Comparison of ENCODE assay signal across 15 cellular contexts in genomic region chr1:41641483-41641829, GRCh38.
DNase-seq lines count a peak whose midpoint lies in the region; ATAC-seq, FAIRE-seq and TF ChIP-seq lines count a peak whose summit lies in the region.
"Had no signal": no experiment of that assay in that cellular context is flagged by ENCODE, and none has a peak within 500 bp of the region (broad histone marks: within the 10 kb centered on the region; RNA-seq: fewer than 3 reads in every experiment).

No MANE protein-coding gene starts in this region.

- no peak overlapping the region for H2AFZ ChIP-seq in GM12878 (ENCODE audit: control insufficient read depth, low read depth, low read length)

- peaks cover 0 to 92% (median 32%) of the 10 kb centered on the region in 11 experiments; a peak in 10 of 22 replicates for H4K20me1 ChIP-seq in BLaER1 treated with 17β-estradiol and CSF1 and Interleukin-3, amounts not matched to agents 10 nM and 100 nM
- no peaks in the 10 kb centered on the region for H4K20me1 ChIP-seq in GM12878 (ENCODE audit: control insufficient read depth, insufficient read depth)

- no peaks in the 10 kb centered on the region for H3K9me3 ChIP-seq in BLaER1 treated with 17β-estradiol and CSF1 and Interleukin-3, amounts not matched to agents 10 nM and 100 nM (replicated peaks in 1 of 11)
- no peaks in the 10 kb centered on the region for H3K9me3 ChIP-seq in GM12878 (replicated peaks; ENCODE audit: control insufficient read depth, insufficient read depth, low read length)
- H3K9me3 ChIP-seq: prostate gland had no signal

- H3K27ac ChIP-seq in BLaER1 treated with 17β-estradiol and CSF1 and Interleukin-3, amounts not matched to agents 10 nM and 100 nM = peak overlapping the region in 1 of 11 experiments; percentile 5; a peak in 1 of 22 replicates
- no peak overlapping the region for H3K27ac ChIP-seq in GM12878 (ENCODE audit: control insufficient read depth, insufficient read depth)
- H3K27ac ChIP-seq: prostate gland had no signal

- POLR2A ChIA-PET in GM12878 (lab: Charles Lee) = interaction anchor here (0.6 to 3.5 kb wide), 5 partner anchors 11 to 88 kb away, joined by 3 to 15 read pairs (median 3); no protein-coding TSS in a partner anchor

- no peak for TF ChIP-seq RAD21 in GM12878 (IDR thresholded peaks at IDR 0.05; ENCODE audit: insufficient read depth, low read depth, low read length)

- intact Hi-C loops in GM12878 (cut with micrococcal nuclease; ENCODE audit: unreplicated experiment) = no loop called here

- TF ChIP-seq POLR2A in GM12891 (IDR thresholded peaks at IDR 0.05; ENCODE audit: low read depth, low read length) = no peak
- TF ChIP-seq POLR2A in GM12878 (IDR thresholded peaks at IDR 0.05; ENCODE audit: low read depth, low read length) = no peak

- no peak for TF ChIP-seq CTCF in GM12878 (IDR thresholded peaks at IDR 0.05 in 2 of 3, conservative IDR thresholded peaks at IDR 0.05 in 1 of 3; ENCODE audit: control insufficient read depth in 2 of 3, extremely low read depth in 1 of 3, insufficient read depth in 1 of 3, low read depth in 3 of 3, low read length in 3 of 3)

- WGBS in GM12878 (ENCODE audit: insufficient coverage, insufficient replicate concordance, low lambda C conversion rate, missing lambda C conversion rate) = 0% methylated on average over 3 of the region's 3 CpGs

- peak; percentile 41 for ATAC-seq in HG02798 (IDR thresholded peaks at IDR 0.05; ENCODE audit: poor library complexity, unreplicated experiment)
- peak; percentile 88 for ATAC-seq in GM12878
- ATAC-seq in left lobe of liver = no peak

- CTCF ChIA-PET in GM12878 (lab: Yijun Ruan, JAX) = interaction anchor here (1.0 to 1.3 kb wide), 2 partner anchors 16 to 32 kb away, joined by 3 to 4 read pairs; no protein-coding TSS in a partner anchor

- 0 out of 20 replicates have a peak overlapping the region, but pooled peaks of 2 of the 10 experiments have one; percentile 0 to 6 for H3K4me3 ChIP-seq in BLaER1 treated with 17β-estradiol and CSF1 and Interleukin-3, amounts not matched to agents 10 nM and 100 nM
- H3K4me3 ChIP-seq in GM12878 = no peak overlapping the region
- H3K4me3 ChIP-seq: prostate gland had no signal

- peak overlapping the region; percentile 61 to 85 (median 72) for H3K4me2 ChIP-seq in BLaER1 treated with 17β-estradiol and CSF1 and Interleukin-3, amounts not matched to agents 10 nM and 100 nM
- no peak overlapping the region; the same call in 1 of the 2 replicates for H3K4me2 ChIP-seq in GM12878 (ENCODE audit: control insufficient read depth, insufficient read depth)

- H3K79me2 ChIP-seq in GM12878 (ENCODE audit: control insufficient read depth, insufficient read depth, low read length) = no peaks in the 10 kb centered on the region; the same call in 1 of the 2 replicates

- TF ChIP-seq EP300 in GM12878 (IDR thresholded peaks at IDR 0.05; ENCODE audit: borderline replicate concordance in 1 of 2, control insufficient read depth in 1 of 2, low read depth in 2 of 2, low read length in 2 of 2) = peak; percentile 55 to 74; a peak in 3 of 4 replicates

- RAD21 ChIA-PET in GM12878 (lab: Charles Lee; ENCODE audit: unreplicated experiment) = interaction anchor here (1.0 to 7.0 kb wide), 4 partner anchors 16 to 97 kb away, joined by 3 to 83 read pairs (median 10); no protein-coding TSS in a partner anchor

- 0 out of 22 replicates have a peak, but pooled peaks cover 0 to 7% (median 0%) of the 10 kb centered on the region in 11 experiments for H3K36me3 ChIP-seq in BLaER1 treated with 17β-estradiol and CSF1 and Interleukin-3, amounts not matched to agents 10 nM and 100 nM
- no peaks in the 10 kb centered on the region; a peak in 1 of 4 replicates for H3K36me3 ChIP-seq in GM12878 (ENCODE audit: control insufficient read depth in 2 of 2, insufficient read depth in 2 of 2, low read length in 1 of 2)
- H3K36me3 ChIP-seq: prostate gland had no signal

- FAIRE-seq in GM12891 (lab: Jason Lieb, UNC) (peak; percentile 13), GM12878 (lab: Jason Lieb, UNC) (no peak)

- no TSS peak for BruUV-seq in GM12878 (replicated peaks; lab: Mats Ljungman, UMichigan)

- no peaks in the 10 kb centered on the region for H3K27me3 ChIP-seq in BLaER1 treated with 17β-estradiol and CSF1 and Interleukin-3, amounts not matched to agents 10 nM and 100 nM
- no peaks in the 10 kb centered on the region for H3K27me3 ChIP-seq in GM12878 (replicated peaks in 1 of 2; ENCODE audit: control insufficient read depth in 2 of 2, insufficient read depth in 2 of 2, low read length in 1 of 2)

- peaks cover 64 to 95% (median 86%) of the 10 kb centered on the region in 10 experiments for H3K4me1 ChIP-seq in BLaER1 treated with 17β-estradiol and CSF1 and Interleukin-3, amounts not matched to agents 10 nM and 100 nM
- H3K4me1 ChIP-seq in GM12878 (ENCODE audit: control insufficient read depth, insufficient read depth, low read length) = peaks cover 43% of the 10 kb centered on the region
- H3K4me1 ChIP-seq: prostate gland had no signal

- DNase-seq in GM12891 (ENCODE audit: insufficient read length, low spot score) = no peak
- DNase-seq in GM12878 (ENCODE audit: low read depth, low spot score) = peak; percentile 48
- DNase-seq in DMS53 (lab: John Stamatoyannopoulos, UW) = no peak
- no peak for DNase-seq in MV-4-11 (lab: John Stamatoyannopoulos, UW)
- DNase-seq in left lobe of liver (ENCODE audit: low spot score) = no peak
- DNase-seq in NCI-H510A treated with DMSO at 0.1 percent for 48 hours (lab: John Stamatoyannopoulos, UW) = no peak
- DNase-seq: caudate nucleus; HCEC 1CT; naive thymus-derived CD8-positive, alpha-beta T cell; NCI-H2081; RPMI8226; T-helper 1 cell had no signal

- peak overlapping the region in 1 of 11 experiments; percentile 17; a peak in 2 of 22 replicates for H3K9ac ChIP-seq in BLaER1 treated with 17β-estradiol and CSF1 and Interleukin-3, amounts not matched to agents 10 nM and 100 nM
- H3K9ac ChIP-seq in GM12878 (ENCODE audit: control insufficient read depth, insufficient read depth, low read length) = no peak overlapping the region

- SMC1A ChIA-PET in GM12878 (lab: Charles Lee; ENCODE audit: uncharacterized antibody, unreplicated experiment) = interaction anchor here (1.0 to 8.1 kb wide), 6 partner anchors 11 to 82 kb away, joined by 3 to 102 read pairs (median 4); no protein-coding TSS in a partner anchor

- in situ Hi-C loops in GM12878 (cut with MboI) = no loop called here

TF ChIP-seq in GM12891, 5 proteins besides CTCF, POLR2A, EP300 and RAD21:
- no peak for TF ChIP-seq POLR2AphosphoS5 (IDR thresholded peaks at IDR 0.05; ENCODE audit: low read depth, low read length)
- TF ChIP-seq PAX5 (IDR thresholded peaks at IDR 0.05; ENCODE audit: insufficient read depth, low read length, severe bottlenecking) = peak; percentile 67
- TF ChIP-seq TAF1 (IDR thresholded peaks at IDR 0.05; ENCODE audit: low read depth, low read length) = no peak

TF ChIP-seq in GM12878, 131 proteins besides CTCF, POLR2A, EP300 and RAD21 (continues in another document):
- TF ChIP-seq ZBTB4 (CRISPR knock-in tag; IDR thresholded peaks at IDR 0.05) (no peak), FOS (IDR thresholded peaks at IDR 0.05; ENCODE audit: borderline replicate concordance, extremely low read depth, insufficient read length) (no peak), POU2F2 (IDR thresholded peaks at IDR 0.05; ENCODE audit: borderline replicate concordance, low read depth, low read length) (0 out of 3 replicates have a peak, but pooled peaks have one; percentile 16), NKRF (conservative IDR thresholded peaks at IDR 0.05) (no peak), CREB1 (IDR thresholded peaks at IDR 0.05; ENCODE audit: low read depth) (peak; percentile 33; the same call in 1 of the 2 replicates), HDAC6 (IDR thresholded peaks at IDR 0.05; ENCODE audit: unreplicated experiment) (no peak), EZH2 (IDR thresholded peaks at IDR 0.05; ENCODE audit: borderline replicate concordance, control insufficient read depth, low read depth, low read length) (no peak), SUPT20H (IDR thresholded peaks at IDR 0.05; ENCODE audit: borderline replicate concordance, control insufficient read depth, low read depth, low read length) (no peak), NFXL1 (IDR thresholded peaks at IDR 0.05; ENCODE audit: borderline replicate concordance) (no peak)
